Comparison of ENCODE assay signal across 18 cellular contexts in the genomic region with DNA sequence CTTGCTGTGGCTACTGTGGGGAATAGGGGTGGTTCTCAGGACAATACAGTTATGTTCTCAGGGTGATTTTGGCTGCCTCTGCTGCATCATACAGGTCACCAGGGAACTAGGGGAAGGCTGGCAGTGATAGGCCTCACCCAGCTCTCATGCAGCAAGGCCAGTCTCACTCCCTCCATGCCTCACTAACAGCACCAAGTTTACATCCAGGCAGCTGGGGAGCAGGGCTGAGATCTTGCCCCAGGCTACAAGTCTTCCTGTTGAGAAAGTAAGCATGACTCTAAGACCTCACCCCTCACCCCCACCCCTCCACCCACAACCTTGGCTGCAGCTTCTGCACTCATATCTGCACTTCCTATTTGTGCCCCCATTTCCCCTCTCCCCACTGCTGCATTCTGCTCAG.
DNase-seq lines count a peak whose midpoint lies in the region; ATAC-seq and TF ChIP-seq lines count a peak whose summit lies in the region.
"Had no signal": no experiment of that assay in that cellular context is flagged by ENCODE, and none has a peak within 500 bp of the region (broad histone marks: within the 10 kb centered on the region; RNA-seq: fewer than 3 reads in every experiment).

No MANE protein-coding gene starts in this region.

- no peaks in the 10 kb centered on the region for H3K36me3 ChIP-seq in mammary epithelial cell (ENCODE audit: insufficient read depth, low read length)
- H3K36me3 ChIP-seq: Peyer's patch had no signal

- no peak overlapping the region for H3K27ac ChIP-seq in mammary epithelial cell (ENCODE audit: insufficient read depth, low read depth, low read length)
- H3K27ac ChIP-seq: Peyer's patch had no signal

- in situ Hi-C loops in mammary epithelial cell (cut with MboI; ENCODE audit: low sequenced_read_pairs in 2 of 2), result no loop called here

- no peaks in the 10 kb centered on the region for H3K79me2 ChIP-seq in mammary epithelial cell (ENCODE audit: insufficient read depth, low read length)

- H2AFZ ChIP-seq in mammary epithelial cell (ENCODE audit: low read depth, low read length), result peak overlapping the region; percentile 53

- CTCF ChIA-PET in mammary epithelial cell (lab: Charles Lee; ENCODE audit: low non-redundant PET), result no interaction called here

- no peaks in the 10 kb centered on the region for H3K9me3 ChIP-seq in mammary epithelial cell (replicated peaks; ENCODE audit: insufficient read depth, low read length)

- H3K4me2 ChIP-seq in mammary epithelial cell (ENCODE audit: insufficient read depth, low read depth, low read length), result peak overlapping the region; percentile 35

- ATAC-seq in HG03342 (IDR thresholded peaks at IDR 0.05; ENCODE audit: unreplicated experiment) (no peak), HG02642 (IDR thresholded peaks at IDR 0.05; ENCODE audit: poor library complexity, unreplicated experiment) (no peak), HG03521 (IDR thresholded peaks at IDR 0.05; ENCODE audit: unreplicated experiment) (no peak), HG02884 (IDR thresholded peaks at IDR 0.05; ENCODE audit: unreplicated experiment) (no peak)
- ATAC-seq: K562 had no signal

- BruUV-seq in mammary epithelial cell (replicated peaks; lab: Mats Ljungman, UMichigan), result no TSS peak

- no peaks in the 10 kb centered on the region for H3K27me3 ChIP-seq in mammary epithelial cell (ENCODE audit: insufficient read depth, low read length)
- H3K27me3 ChIP-seq: Peyer's patch had no signal

- H4K20me1 ChIP-seq in mammary epithelial cell (ENCODE audit: insufficient read depth, low read length), result no peaks in the 10 kb centered on the region

- no peak overlapping the region for H3K9ac ChIP-seq in mammary epithelial cell (ENCODE audit: insufficient read depth, low read length)

- TF ChIP-seq CTCF in mammary epithelial cell (conservative IDR thresholded peaks at IDR 0.05 in 1 of 2, IDR thresholded peaks at IDR 0.05 in 1 of 2; ENCODE audit: extremely low read depth in 1 of 2, insufficient read depth in 1 of 2, low read depth in 1 of 2, low read length in 2 of 2), result no peak

- peaks cover 6% of the 10 kb centered on the region for H3K4me1 ChIP-seq in mammary epithelial cell (ENCODE audit: insufficient read depth, low read length)
- H3K4me1 ChIP-seq: Peyer's patch had no signal

- intact Hi-C loops in mammary epithelial cell (cut with micrococcal nuclease), result no loop called here

- peak; percentile 65 for DNase-seq in EH (ENCODE audit: low read depth)
- peak; percentile 58 for DNase-seq in NCI-H226
- DNase-seq in mammary epithelial cell, result peak; percentile 42
- DNase-seq in islet precursor cell, result peak; percentile 69
- DNase-seq: CD4-positive, alpha-beta memory T cell; DMS79; HCEC 1CT; NCI-H1092; NCI-H146; NCI-H2081; NCI-H510A; Peyer's patch; SHP77 treated with DMSO at 0.1 percent for 48 hours had no signal

- no peak overlapping the region for H3K4me3 ChIP-seq in mammary epithelial cell (replicated peaks in 1 of 3; ENCODE audit: insufficient read depth in 1 of 3, low read depth in 2 of 3, low read length in 3 of 3)
- H3K4me3 ChIP-seq: K562, Peyer's patch had no signal

- dilution Hi-C loops in mammary epithelial cell (cut with HindIII; ENCODE audit: low sequenced_read_pairs), result no loop called here
